In the genomic region with DNA sequence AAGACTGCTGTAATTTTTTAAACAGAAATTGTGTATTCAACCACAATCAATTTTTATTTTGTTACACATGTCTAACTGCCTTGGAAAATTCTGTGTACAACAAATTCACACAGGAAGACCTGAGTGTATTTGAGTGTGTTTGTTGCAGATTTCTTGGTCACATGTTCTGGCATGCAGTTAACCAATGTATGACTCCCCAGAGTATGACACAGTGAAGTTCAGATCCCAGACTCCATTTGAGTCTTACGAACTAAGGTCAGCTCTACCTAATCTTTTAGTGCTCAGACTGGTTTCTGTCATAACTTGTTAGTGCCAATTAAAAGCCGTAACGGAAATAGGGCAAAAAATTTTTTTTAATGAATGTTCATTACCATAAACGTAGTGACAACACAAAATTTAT, we compare ENCODE assay signal across 19 cellular contexts. TPM values are rescaled to one million over a fixed set of nuclear protein-coding genes. Genes with fewer than 3 reads are reported as not detected.
A peak's percentile ranks its signal among the peaks of the same experiment; 100 is the strongest.
DNase-seq lines count a peak whose midpoint lies in the region; ATAC-seq, FAIRE-seq and TF ChIP-seq lines count a peak whose summit lies in the region.
"Had no signal": no experiment of that assay in that cellular context is flagged by ENCODE, and none has a peak within 500 bp of the region (broad histone marks: within the 10 kb centered on the region; RNA-seq: fewer than 3 reads in every experiment).

No MANE protein-coding gene starts in this region.

- H3K27ac Mint-ChIP-seq in naive thymus-derived CD8-positive, alpha-beta T cell: no peak overlapping the region
- H3K27ac Mint-ChIP-seq: CD4-positive, alpha-beta memory T cell; IgD-negative memory B cell had no signal

- H3K4me1 ChIP-seq in RWPE2 (ENCODE audit: insufficient read depth, poor library complexity, severe bottlenecking) (peaks cover 51% of the 10 kb centered on the region), subcutaneous abdominal adipose tissue (ENCODE audit: control insufficient read depth in 5 of 5, insufficient read depth in 5 of 5, low read length in 5 of 5) (peaks cover 4 to 65% (median 61%) of the 10 kb centered on the region in 5 donors)
- H3K4me1 ChIP-seq: BE2C had no signal

- FAIRE-seq in bronchial epithelial cell (lab: Jason Lieb, UNC): no peak
- FAIRE-seq: A204.1, D721Med, GM12892 had no signal

- H3K36me3 ChIP-seq in RWPE2 (ENCODE audit: low read depth) (no peaks in the 10 kb centered on the region), bronchial epithelial cell (ENCODE audit: control insufficient read depth, insufficient read depth, low read length) (no peaks in the 10 kb centered on the region), subcutaneous abdominal adipose tissue (ENCODE audit: control insufficient read depth in 5 of 5, insufficient read depth in 5 of 5, low read length in 5 of 5) (no peaks in the 10 kb centered on the region)
- H3K36me3 ChIP-seq: BE2C had no signal

- H3K4me1 Mint-ChIP-seq in naive thymus-derived CD8-positive, alpha-beta T cell: peaks cover 12 to 26% (median 16%) of the 10 kb centered on the region in 4 donors

- H3K4me3 Mint-ChIP-seq in naive thymus-derived CD8-positive, alpha-beta T cell: no peak overlapping the region
- H3K4me3 Mint-ChIP-seq: CD4-positive, alpha-beta memory T cell; IgD-negative memory B cell had no signal

- peaks cover 12 to 35% (median 19%) of the 10 kb centered on the region in 5 donors for H3K27me3 Mint-ChIP-seq in naive thymus-derived CD8-positive, alpha-beta T cell

- H3K4me3 ChIP-seq in RWPE2 (ENCODE audit: severe bottlenecking): no peak overlapping the region
- no peak overlapping the region for H3K4me3 ChIP-seq in bronchial epithelial cell (ENCODE audit: low read depth, low read length)
- no peak overlapping the region for H3K4me3 ChIP-seq in fibroblast of mammary gland (ENCODE audit: control insufficient read depth, low read depth, low read length)
- H3K4me3 ChIP-seq in subcutaneous abdominal adipose tissue (ENCODE audit: low read depth in 1 of 5, low read length in 5 of 5): no peak overlapping the region
- H3K4me3 ChIP-seq: HAP-1 had no signal

- TF ChIP-seq CTCF in RWPE2 (IDR thresholded peaks at IDR 0.05; ENCODE audit: poor library complexity, severe bottlenecking) (no peak), bronchial epithelial cell (IDR thresholded peaks at IDR 0.05; ENCODE audit: insufficient read depth, low read length, severe bottlenecking) (no peak), fibroblast of mammary gland (conservative IDR thresholded peaks at IDR 0.05; ENCODE audit: control insufficient read depth, insufficient read depth, low read depth, low read length) (no peak)

- H3K9me3 ChIP-seq in RWPE2 (ENCODE audit: severe bottlenecking) (no peaks in the 10 kb centered on the region), subcutaneous abdominal adipose tissue (ENCODE audit: control insufficient read depth in 5 of 5, low read length in 5 of 5) (no peaks in the 10 kb centered on the region)
- H3K9me3 ChIP-seq: BE2C, HAP-1 had no signal

- H3K27ac ChIP-seq in RWPE2 (ENCODE audit: poor library complexity, severe bottlenecking) (peak overlapping the region; percentile 40), subcutaneous abdominal adipose tissue (ENCODE audit: low read depth, low read length) (peak overlapping the region; percentile 98)

- DNase-seq in RWPE2 (ENCODE audit: low spot score) (no peak), bronchial epithelial cell (ENCODE audit: low read depth) (peak; percentile 95), fibroblast of mammary gland (ENCODE audit: low read depth) (peak; percentile 42), COLO668 (lab: John Stamatoyannopoulos, UW; ENCODE audit: unreplicated experiment) (no peak), LoVo (ENCODE audit: low spot score) (no peak)
- no peak for DNase-seq in naive thymus-derived CD8-positive, alpha-beta T cell
- DNase-seq: BE2C; CD4-positive, alpha-beta memory T cell; COR-L47; DMS153; DND-41; GDM1; GOT3 had no signal

- POLR2A ChIA-PET in naive thymus-derived CD8-positive, alpha-beta T cell (lab: Charles Lee): no interaction called here

- ATAC-seq in RWPE2 (ENCODE audit: low read depth): 0 out of 3 replicates have a peak, but pooled peaks have one; percentile 29
- no peak for ATAC-seq in naive thymus-derived CD8-positive, alpha-beta T cell

- H3K9ac ChIP-seq in subcutaneous abdominal adipose tissue (ENCODE audit: low read length in 5 of 5): no peak overlapping the region

- H3K27me3 ChIP-seq in RWPE2 (ENCODE audit: insufficient read depth, poor library complexity, severe bottlenecking) (no peaks in the 10 kb centered on the region), bronchial epithelial cell (ENCODE audit: control insufficient read depth, insufficient read depth, low read length) (no peaks in the 10 kb centered on the region), subcutaneous abdominal adipose tissue (ENCODE audit: control insufficient read depth in 5 of 5, insufficient read depth in 4 of 5, low read length in 5 of 5) (no peaks in the 10 kb centered on the region)
- H3K27me3 ChIP-seq: BE2C had no signal

- no peaks in the 10 kb centered on the region for H3K9me3 Mint-ChIP-seq in naive thymus-derived CD8-positive, alpha-beta T cell

- H3K36me3 Mint-ChIP-seq in naive thymus-derived CD8-positive, alpha-beta T cell: no peaks in the 10 kb centered on the region
- H3K36me3 Mint-ChIP-seq: CD4-positive, alpha-beta memory T cell; IgD-negative memory B cell had no signal

RNA-seq across cellular contexts. Expression of gene GNAI1, which starts 5.8 kb away (rescaled TPM):
- 56.1 and 89.5 TPM in 2 replicates for total RNA-seq in bronchial epithelial cell
- total RNA-seq in naive thymus-derived CD8-positive, alpha-beta T cell: 1 to 10 TPM; 1.5 to 2.0 TPM
- 10 to 100 TPM in 1 of 3 donors, 1 to 10 TPM in 2; 2.5 to 10.1 (median 6.7) TPM for polyA plus RNA-seq in naive thymus-derived CD8-positive, alpha-beta T cell

Comparison
In these comparisons a context has a peak if more than half of its experiments do, and no peak if none do; other contexts are left out.
1. DNase-seq: peak in bronchial epithelial cell (single experiment) and fibroblast of mammary gland (single experiment); none in RWPE2 (single experiment), naive thymus-derived CD8-positive, alpha-beta T cell (0 of 10), COLO668 (single experiment) and LoVo (single experiment).
2. RNA of gene GNAI1, which starts 5.8 kb away (total RNA-seq): 56.1 to 89.5 TPM in bronchial epithelial cell; 1.5 to 2.0 TPM in naive thymus-derived CD8-positive, alpha-beta T cell; every median in the first group is over 10 times any median in the second.